ENCODE assay signal across 9 cellular contexts in the genomic region with DNA sequence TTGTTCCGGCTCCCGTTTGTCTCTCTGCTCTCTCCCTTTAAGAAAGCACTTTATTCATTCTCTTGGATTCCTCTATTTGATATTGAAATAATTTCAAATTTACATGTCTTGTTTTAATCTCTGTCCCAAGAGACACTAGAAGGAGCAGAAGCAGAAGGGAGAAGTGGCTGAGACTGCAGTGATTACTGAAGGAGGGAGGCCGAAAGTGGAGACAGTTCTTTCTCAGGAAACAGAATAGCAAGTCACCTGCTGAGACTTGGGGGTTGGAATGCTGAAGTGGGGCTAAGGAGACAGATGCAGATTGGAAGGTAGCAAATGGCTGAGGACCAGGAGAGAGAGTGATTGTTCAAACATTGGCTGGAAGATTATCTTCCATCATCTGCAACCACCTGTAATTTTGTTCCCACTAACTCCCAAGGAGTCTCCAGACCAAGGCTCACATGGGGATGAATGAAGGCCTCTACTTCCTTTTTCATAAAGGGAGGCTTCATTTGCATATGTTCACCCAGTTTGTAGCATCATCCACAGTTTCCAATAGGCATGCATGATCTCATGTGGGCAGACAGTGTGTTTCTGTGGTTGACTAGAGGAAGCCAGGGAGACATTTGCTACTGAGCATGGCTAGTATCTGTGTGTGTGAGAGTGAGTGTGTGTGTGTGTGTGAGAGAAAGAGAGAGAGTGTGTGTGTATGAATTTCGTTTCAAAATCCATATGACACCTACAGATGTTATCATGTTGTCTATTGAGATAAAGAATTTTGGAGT. TPM values are rescaled to one million over a fixed set of nuclear protein-coding genes. Genes with fewer than 3 reads are reported as not detected.
DNase-seq lines count a peak whose midpoint lies in the region; ATAC-seq, FAIRE-seq and TF ChIP-seq lines count a peak whose summit lies in the region.
"Had no signal": no experiment of that assay in that cellular context is flagged by ENCODE, and none has a peak within 500 bp of the region (broad histone marks: within the 10 kb centered on the region; RNA-seq: fewer than 3 reads in every experiment).

No MANE protein-coding gene starts in this region.

- TF ChIP-seq POLR2A in gastroesophageal sphincter (IDR thresholded peaks at IDR 0.05) = no peak
- TF ChIP-seq POLR2A in sigmoid colon (IDR thresholded peaks at IDR 0.05) = no peak

- H3K27ac ChIP-seq in gastroesophageal sphincter = no peak overlapping the region
- H3K27ac ChIP-seq in sigmoid colon = no peak overlapping the region

- H3K27me3 ChIP-seq in gastroesophageal sphincter = peaks cover 11% of the 10 kb centered on the region
- H3K27me3 ChIP-seq in sigmoid colon = no peaks in the 10 kb centered on the region

- H3K4me3 ChIP-seq in gastroesophageal sphincter (no peak overlapping the region), sigmoid colon (no peak overlapping the region)

- TF ChIP-seq CTCF in gastroesophageal sphincter (IDR thresholded peaks at IDR 0.05) = no peak
- no peak for TF ChIP-seq CTCF in sigmoid colon (IDR thresholded peaks at IDR 0.05)

- DNase-seq in AML-193 (lab: John Stamatoyannopoulos, UW) (peak; percentile 17), GM19239 (ENCODE audit: insufficient read length, low spot score) (peak; percentile 53), sigmoid colon (no peak), putamen (ENCODE audit: low spot score) (no peak), HUDEP-2 (lab: John Stamatoyannopoulos, UW; ENCODE audit: unreplicated experiment in 76 of 76) (no peak)
- DNase-seq in activated gamma-delta T cell treated with anti-CD3 and anti-CD28 coated beads, Interleukin-2, amount 50 U/mL, for 16 hours (ENCODE audit: low read depth) = peak; percentile 10

- 72 to 87% methylated on average over 4 of the region's 4 CpGs for WGBS in gastroesophageal sphincter (ENCODE audit: low coverage in 1 of 2), 2 donors
- 72 to 75% methylated on average over 4 of the region's 4 CpGs for WGBS in sigmoid colon, 2 donors

- no peaks in the 10 kb centered on the region for H3K9me3 ChIP-seq in gastroesophageal sphincter
- H3K9me3 ChIP-seq in sigmoid colon = no peaks in the 10 kb centered on the region

- H3K4me1 ChIP-seq in gastroesophageal sphincter (no peaks in the 10 kb centered on the region), sigmoid colon (no peaks in the 10 kb centered on the region)

- H3K36me3 ChIP-seq in gastroesophageal sphincter (no peaks in the 10 kb centered on the region), sigmoid colon (no peaks in the 10 kb centered on the region)

- intact Hi-C loops in sigmoid colon (cut with DNase I) = loop anchor here (10.0 kb wide), 3 partner anchors 356 to 676 kb away; no protein-coding TSS in a partner anchor

- no peak for TF ChIP-seq EP300 in gastroesophageal sphincter (IDR thresholded peaks at IDR 0.05)
- no peak for TF ChIP-seq EP300 in sigmoid colon (IDR thresholded peaks at IDR 0.05)

- peak; percentile 91 for FAIRE-seq in GM19239 (lab: Jason Lieb, UNC)
- FAIRE-seq: D721Med had no signal

- ATAC-seq in HG03521 (IDR thresholded peaks at IDR 0.05; ENCODE audit: unreplicated experiment) (peak; percentile 77), gastroesophageal sphincter (no peak)

RNA-seq across cellular contexts. Expression of a gene that starts 24.0 kb away (rescaled TPM):
- total RNA-seq in gastroesophageal sphincter (100 to 1,000 TPM in 1 of 4 donors, 1 to 10 TPM in 3; 1.2 to 198 (median 1.4) TPM), sigmoid colon (under 1 TPM in 3 of 4 donors, not detected in 1; 0.16 to 0.36 (median 0.28) TPM)
- 10 to 100 TPM in 1 of 3 donors, 1 to 10 TPM in 1, not detected in 1; 1.2 to 38.0 TPM for polyA plus RNA-seq in sigmoid colon

RNA-seq across cellular contexts. Expression of a gene that starts 33.7 kb away (rescaled TPM):
- total RNA-seq in gastroesophageal sphincter (10 to 100 TPM in 1 of 4 donors, 1 to 10 TPM in 1, under 1 TPM in 2; 0.89 to 15.8 (median 1.9) TPM), sigmoid colon (1 to 10 TPM in 1 of 4 donors, under 1 TPM in 2, not detected in 1; 0.71 to 3.0 (median 0.99) TPM)
- polyA plus RNA-seq in sigmoid colon = 10 to 100 TPM in 1 of 3 donors, 1 to 10 TPM in 2; 3.0 to 11.2 (median 4.4) TPM

RNA-seq across cellular contexts. Expression of a gene that starts 57.1 kb away (rescaled TPM):
- total RNA-seq in gastroesophageal sphincter (not detected), sigmoid colon (not detected)
- polyA plus RNA-seq in sigmoid colon = not detected

Comparison
In these comparisons a context has a peak if more than half of its experiments do, and no peak if none do; other contexts are left out.
1. DNase-seq: peak in AML-193 (2 of 2), GM19239 (single experiment) and activated gamma-delta T cell treated with anti-CD3 and anti-CD28 coated beads, Interleukin-2, amount 50 U/mL, for 16 hours (single experiment); none in sigmoid colon (single experiment), putamen (single experiment) and HUDEP-2 (0 of 76).